ENCODE assay signal across 1 cellular context in the genomic region with DNA sequence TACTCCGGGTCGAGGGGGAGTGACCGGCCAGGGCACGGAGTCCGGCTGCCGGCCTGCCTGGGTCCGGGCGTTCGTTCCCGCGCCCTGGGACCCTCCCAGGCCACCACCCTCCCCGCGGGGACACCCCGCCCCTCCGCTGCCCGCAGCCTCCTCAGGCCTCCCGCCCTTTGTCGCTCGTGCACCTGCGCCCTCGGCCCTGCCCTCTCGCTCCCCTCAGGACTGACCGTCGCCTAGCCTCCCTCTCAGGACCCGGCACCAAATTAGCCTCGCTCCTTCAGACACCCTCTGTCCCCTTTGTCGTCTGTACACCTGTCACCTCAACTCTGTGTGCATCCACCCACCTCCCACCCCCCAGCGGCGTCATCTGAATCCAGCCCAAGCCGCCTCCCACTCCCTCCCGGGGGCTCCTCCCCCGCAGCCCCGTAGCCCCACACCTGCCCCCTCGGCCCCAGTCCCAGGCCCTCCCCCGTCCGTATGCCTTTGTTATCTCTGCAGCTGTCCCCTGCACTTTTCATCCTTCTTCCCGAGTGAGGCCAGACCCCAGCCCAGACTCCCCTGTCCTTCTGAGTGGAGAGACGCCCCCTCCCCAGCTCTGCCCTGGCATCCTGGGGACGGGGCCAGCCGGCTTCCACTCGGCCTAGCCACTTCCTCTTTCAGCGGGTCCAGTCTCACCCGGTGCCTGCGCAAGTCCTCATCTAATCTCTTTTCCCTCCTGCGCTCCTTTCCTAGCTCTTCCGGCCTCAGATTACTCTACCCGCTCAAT.
TF ChIP-seq lines count a peak whose summit lies in the region.

No MANE protein-coding gene starts in this region.

TF ChIP-seq in K562, 482 proteins besides CTCF, POLR2A, EP300 and RAD21 (continued from another document and continues in another):
- peak; percentile 56; the same call in 1 of the 2 replicates for TF ChIP-seq CBFA2T2 (conservative IDR thresholded peaks at IDR 0.05)
- no peak for TF ChIP-seq RBM22 (IDR thresholded peaks at IDR 0.05; ENCODE audit: low read depth, low read length, poor library complexity, severe bottlenecking)
- no peak for TF ChIP-seq ZNF785 (CRISPR knock-in tag; IDR thresholded peaks at IDR 0.05)
- TF ChIP-seq CHD4 (IDR thresholded peaks at IDR 0.05; ENCODE audit: insufficient read depth, insufficient replicate concordance, low read depth, low read length, poor library complexity, severe bottlenecking) = peak; percentile 76
- no peak for TF ChIP-seq ZNF146 (CRISPR knock-in tag; IDR thresholded peaks at IDR 0.05; ENCODE audit: unreplicated experiment)
- TF ChIP-seq RBM39 (optimal IDR thresholded peaks at IDR 0.05; ENCODE audit: low read depth, low read length) = no peak
- TF ChIP-seq TCF3 (CRISPR knock-in tag; IDR thresholded peaks at IDR 0.05) = peak; percentile 50
- TF ChIP-seq, protein P1, sequence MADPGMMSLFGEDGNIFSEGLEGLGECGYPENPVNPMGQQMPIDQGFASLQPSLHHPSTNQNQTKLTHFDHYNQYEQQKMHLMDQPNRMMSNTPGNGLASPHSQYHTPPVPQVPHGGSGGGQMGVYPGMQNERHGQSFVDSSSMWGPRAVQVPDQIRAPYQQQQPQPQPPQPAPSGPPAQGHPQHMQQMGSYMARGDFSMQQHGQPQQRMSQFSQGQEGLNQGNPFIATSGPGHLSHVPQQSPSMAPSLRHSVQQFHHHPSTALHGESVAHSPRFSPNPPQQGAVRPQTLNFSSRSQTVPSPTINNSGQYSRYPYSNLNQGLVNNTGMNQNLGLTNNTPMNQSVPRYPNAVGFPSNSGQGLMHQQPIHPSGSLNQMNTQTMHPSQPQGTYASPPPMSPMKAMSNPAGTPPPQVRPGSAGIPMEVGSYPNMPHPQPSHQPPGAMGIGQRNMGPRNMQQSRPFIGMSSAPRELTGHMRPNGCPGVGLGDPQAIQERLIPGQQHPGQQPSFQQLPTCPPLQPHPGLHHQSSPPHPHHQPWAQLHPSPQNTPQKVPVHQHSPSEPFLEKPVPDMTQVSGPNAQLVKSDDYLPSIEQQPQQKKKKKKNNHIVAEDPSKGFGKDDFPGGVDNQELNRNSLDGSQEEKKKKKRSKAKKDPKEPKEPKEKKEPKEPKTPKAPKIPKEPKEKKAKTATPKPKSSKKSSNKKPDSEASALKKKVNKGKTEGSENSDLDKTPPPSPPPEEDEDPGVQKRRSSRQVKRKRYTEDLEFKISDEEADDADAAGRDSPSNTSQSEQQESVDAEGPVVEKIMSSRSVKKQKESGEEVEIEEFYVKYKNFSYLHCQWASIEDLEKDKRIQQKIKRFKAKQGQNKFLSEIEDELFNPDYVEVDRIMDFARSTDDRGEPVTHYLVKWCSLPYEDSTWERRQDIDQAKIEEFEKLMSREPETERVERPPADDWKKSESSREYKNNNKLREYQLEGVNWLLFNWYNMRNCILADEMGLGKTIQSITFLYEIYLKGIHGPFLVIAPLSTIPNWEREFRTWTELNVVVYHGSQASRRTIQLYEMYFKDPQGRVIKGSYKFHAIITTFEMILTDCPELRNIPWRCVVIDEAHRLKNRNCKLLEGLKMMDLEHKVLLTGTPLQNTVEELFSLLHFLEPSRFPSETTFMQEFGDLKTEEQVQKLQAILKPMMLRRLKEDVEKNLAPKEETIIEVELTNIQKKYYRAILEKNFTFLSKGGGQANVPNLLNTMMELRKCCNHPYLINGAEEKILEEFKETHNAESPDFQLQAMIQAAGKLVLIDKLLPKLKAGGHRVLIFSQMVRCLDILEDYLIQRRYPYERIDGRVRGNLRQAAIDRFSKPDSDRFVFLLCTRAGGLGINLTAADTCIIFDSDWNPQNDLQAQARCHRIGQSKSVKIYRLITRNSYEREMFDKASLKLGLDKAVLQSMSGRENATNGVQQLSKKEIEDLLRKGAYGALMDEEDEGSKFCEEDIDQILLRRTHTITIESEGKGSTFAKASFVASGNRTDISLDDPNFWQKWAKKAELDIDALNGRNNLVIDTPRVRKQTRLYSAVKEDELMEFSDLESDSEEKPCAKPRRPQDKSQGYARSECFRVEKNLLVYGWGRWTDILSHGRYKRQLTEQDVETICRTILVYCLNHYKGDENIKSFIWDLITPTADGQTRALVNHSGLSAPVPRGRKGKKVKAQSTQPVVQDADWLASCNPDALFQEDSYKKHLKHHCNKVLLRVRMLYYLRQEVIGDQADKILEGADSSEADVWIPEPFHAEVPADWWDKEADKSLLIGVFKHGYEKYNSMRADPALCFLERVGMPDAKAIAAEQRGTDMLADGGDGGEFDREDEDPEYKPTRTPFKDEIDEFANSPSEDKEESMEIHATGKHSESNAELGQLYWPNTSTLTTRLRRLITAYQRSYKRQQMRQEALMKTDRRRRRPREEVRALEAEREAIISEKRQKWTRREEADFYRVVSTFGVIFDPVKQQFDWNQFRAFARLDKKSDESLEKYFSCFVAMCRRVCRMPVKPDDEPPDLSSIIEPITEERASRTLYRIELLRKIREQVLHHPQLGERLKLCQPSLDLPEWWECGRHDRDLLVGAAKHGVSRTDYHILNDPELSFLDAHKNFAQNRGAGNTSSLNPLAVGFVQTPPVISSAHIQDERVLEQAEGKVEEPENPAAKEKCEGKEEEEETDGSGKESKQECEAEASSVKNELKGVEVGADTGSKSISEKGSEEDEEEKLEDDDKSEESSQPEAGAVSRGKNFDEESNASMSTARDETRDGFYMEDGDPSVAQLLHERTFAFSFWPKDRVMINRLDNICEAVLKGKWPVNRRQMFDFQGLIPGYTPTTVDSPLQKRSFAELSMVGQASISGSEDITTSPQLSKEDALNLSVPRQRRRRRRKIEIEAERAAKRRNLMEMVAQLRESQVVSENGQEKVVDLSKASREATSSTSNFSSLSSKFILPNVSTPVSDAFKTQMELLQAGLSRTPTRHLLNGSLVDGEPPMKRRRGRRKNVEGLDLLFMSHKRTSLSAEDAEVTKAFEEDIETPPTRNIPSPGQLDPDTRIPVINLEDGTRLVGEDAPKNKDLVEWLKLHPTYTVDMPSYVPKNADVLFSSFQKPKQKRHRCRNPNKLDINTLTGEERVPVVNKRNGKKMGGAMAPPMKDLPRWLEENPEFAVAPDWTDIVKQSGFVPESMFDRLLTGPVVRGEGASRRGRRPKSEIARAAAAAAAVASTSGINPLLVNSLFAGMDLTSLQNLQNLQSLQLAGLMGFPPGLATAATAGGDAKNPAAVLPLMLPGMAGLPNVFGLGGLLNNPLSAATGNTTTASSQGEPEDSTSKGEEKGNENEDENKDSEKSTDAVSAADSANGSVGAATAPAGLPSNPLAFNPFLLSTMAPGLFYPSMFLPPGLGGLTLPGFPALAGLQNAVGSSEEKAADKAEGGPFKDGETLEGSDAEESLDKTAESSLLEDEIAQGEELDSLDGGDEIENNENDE (IDR thresholded peaks at IDR 0.05; ENCODE audit: low read depth, low read length) = no peak
- peak; percentile 1; the same call in 1 of the 2 replicates for TF ChIP-seq MAX (CRISPR knock-in tag; IDR thresholded peaks at IDR 0.05)
- TF ChIP-seq ZMIZ1 (IDR thresholded peaks at IDR 0.05; ENCODE audit: low read depth in 2 of 2, low read length in 2 of 2) = no peak
- TF ChIP-seq, protein P2, sequence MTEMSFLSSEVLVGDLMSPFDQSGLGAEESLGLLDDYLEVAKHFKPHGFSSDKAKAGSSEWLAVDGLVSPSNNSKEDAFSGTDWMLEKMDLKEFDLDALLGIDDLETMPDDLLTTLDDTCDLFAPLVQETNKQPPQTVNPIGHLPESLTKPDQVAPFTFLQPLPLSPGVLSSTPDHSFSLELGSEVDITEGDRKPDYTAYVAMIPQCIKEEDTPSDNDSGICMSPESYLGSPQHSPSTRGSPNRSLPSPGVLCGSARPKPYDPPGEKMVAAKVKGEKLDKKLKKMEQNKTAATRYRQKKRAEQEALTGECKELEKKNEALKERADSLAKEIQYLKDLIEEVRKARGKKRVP (CRISPR knock-in tag; IDR thresholded peaks at IDR 0.05) = no peak
- peak; percentile 96 for TF ChIP-seq HNRNPLL (IDR thresholded peaks at IDR 0.05; ENCODE audit: low read depth, low read length, poor library complexity, severe bottlenecking)
- no peak for TF ChIP-seq SREBF2 (CRISPR knock-in tag; IDR thresholded peaks at IDR 0.05)
- TF ChIP-seq, protein P3, sequence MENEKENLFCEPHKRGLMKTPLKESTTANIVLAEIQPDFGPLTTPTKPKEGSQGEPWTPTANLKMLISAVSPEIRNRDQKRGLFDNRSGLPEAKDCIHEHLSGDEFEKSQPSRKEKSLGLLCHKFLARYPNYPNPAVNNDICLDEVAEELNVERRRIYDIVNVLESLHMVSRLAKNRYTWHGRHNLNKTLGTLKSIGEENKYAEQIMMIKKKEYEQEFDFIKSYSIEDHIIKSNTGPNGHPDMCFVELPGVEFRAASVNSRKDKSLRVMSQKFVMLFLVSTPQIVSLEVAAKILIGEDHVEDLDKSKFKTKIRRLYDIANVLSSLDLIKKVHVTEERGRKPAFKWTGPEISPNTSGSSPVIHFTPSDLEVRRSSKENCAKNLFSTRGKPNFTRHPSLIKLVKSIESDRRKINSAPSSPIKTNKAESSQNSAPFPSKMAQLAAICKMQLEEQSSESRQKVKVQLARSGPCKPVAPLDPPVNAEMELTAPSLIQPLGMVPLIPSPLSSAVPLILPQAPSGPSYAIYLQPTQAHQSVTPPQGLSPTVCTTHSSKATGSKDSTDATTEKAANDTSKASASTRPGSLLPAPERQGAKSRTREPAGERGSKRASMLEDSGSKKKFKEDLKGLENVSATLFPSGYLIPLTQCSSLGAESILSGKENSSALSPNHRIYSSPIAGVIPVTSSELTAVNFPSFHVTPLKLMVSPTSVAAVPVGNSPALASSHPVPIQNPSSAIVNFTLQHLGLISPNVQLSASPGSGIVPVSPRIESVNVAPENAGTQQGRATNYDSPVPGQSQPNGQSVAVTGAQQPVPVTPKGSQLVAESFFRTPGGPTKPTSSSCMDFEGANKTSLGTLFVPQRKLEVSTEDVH (IDR thresholded peaks at IDR 0.05; ENCODE audit: low read depth, partially characterized antibody) = no peak
- TF ChIP-seq, protein P4, sequence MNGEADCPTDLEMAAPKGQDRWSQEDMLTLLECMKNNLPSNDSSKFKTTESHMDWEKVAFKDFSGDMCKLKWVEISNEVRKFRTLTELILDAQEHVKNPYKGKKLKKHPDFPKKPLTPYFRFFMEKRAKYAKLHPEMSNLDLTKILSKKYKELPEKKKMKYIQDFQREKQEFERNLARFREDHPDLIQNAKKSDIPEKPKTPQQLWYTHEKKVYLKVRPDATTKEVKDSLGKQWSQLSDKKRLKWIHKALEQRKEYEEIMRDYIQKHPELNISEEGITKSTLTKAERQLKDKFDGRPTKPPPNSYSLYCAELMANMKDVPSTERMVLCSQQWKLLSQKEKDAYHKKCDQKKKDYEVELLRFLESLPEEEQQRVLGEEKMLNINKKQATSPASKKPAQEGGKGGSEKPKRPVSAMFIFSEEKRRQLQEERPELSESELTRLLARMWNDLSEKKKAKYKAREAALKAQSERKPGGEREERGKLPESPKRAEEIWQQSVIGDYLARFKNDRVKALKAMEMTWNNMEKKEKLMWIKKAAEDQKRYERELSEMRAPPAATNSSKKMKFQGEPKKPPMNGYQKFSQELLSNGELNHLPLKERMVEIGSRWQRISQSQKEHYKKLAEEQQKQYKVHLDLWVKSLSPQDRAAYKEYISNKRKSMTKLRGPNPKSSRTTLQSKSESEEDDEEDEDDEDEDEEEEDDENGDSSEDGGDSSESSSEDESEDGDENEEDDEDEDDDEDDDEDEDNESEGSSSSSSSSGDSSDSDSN (IDR thresholded peaks at IDR 0.05; ENCODE audit: borderline replicate concordance in 1 of 2, low read depth in 2 of 2, low read length in 2 of 2) = 0 out of 4 replicates have a peak, but pooled peaks have one; percentile 28 to 76
- TF ChIP-seq CXXC5 (CRISPR knock-in tag; IDR thresholded peaks at IDR 0.05) = peak; percentile 61; the same call in 1 of the 2 replicates
- TF ChIP-seq KDM2B (CRISPR knock-in tag; IDR thresholded peaks at IDR 0.05) = peak; percentile 38; the same call in 1 of the 2 replicates
- peak; percentile 48 for TF ChIP-seq GABPA (tag; conservative IDR thresholded peaks at IDR 0.05; ENCODE audit: low read depth)
- peak; percentile 63 for TF ChIP-seq SMARCA4 (IDR thresholded peaks at IDR 0.05)
- peak; percentile 68; the same call in 1 of the 2 replicates for TF ChIP-seq CTBP1 (IDR thresholded peaks at IDR 0.05; ENCODE audit: borderline replicate concordance)
- TF ChIP-seq ZSCAN32 (CRISPR knock-in tag; IDR thresholded peaks at IDR 0.05) = no peak
- peak; percentile 49 for TF ChIP-seq BCOR (IDR thresholded peaks at IDR 0.05)
- TF ChIP-seq, protein P5, sequence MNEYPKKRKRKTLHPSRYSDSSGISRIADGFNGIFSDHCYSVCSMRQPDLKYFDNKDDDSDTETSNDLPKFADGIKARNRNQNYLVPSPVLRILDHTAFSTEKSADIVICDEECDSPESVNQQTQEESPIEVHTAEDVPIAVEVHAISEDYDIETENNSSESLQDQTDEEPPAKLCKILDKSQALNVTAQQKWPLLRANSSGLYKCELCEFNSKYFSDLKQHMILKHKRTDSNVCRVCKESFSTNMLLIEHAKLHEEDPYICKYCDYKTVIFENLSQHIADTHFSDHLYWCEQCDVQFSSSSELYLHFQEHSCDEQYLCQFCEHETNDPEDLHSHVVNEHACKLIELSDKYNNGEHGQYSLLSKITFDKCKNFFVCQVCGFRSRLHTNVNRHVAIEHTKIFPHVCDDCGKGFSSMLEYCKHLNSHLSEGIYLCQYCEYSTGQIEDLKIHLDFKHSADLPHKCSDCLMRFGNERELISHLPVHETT (CRISPR knock-in tag; conservative IDR thresholded peaks at IDR 0.05 in 1 of 2, IDR thresholded peaks at IDR 0.05 in 1 of 2) = peak in 1 of 2 experiments; percentile 57; a peak in 2 of 4 replicates
- peak; percentile 62 for TF ChIP-seq TEAD4 (IDR thresholded peaks at IDR 0.05; ENCODE audit: low read length)
- no peak for TF ChIP-seq TEAD4 (CRISPR knock-in tag; IDR thresholded peaks at IDR 0.05; ENCODE audit: borderline replicate concordance)
- TF ChIP-seq PML (IDR thresholded peaks at IDR 0.05; ENCODE audit: low read length) = peak; percentile 33; the same call in 1 of the 2 replicates
- no peak for TF ChIP-seq NFYB (IDR thresholded peaks at IDR 0.05; ENCODE audit: extremely low read depth, insufficient read length)
- no peak for TF ChIP-seq HMG20A (CRISPR knock-in tag; conservative IDR thresholded peaks at IDR 0.05)
